Comparison of ENCODE assay signal across 9 cellular contexts in the genomic region with DNA sequence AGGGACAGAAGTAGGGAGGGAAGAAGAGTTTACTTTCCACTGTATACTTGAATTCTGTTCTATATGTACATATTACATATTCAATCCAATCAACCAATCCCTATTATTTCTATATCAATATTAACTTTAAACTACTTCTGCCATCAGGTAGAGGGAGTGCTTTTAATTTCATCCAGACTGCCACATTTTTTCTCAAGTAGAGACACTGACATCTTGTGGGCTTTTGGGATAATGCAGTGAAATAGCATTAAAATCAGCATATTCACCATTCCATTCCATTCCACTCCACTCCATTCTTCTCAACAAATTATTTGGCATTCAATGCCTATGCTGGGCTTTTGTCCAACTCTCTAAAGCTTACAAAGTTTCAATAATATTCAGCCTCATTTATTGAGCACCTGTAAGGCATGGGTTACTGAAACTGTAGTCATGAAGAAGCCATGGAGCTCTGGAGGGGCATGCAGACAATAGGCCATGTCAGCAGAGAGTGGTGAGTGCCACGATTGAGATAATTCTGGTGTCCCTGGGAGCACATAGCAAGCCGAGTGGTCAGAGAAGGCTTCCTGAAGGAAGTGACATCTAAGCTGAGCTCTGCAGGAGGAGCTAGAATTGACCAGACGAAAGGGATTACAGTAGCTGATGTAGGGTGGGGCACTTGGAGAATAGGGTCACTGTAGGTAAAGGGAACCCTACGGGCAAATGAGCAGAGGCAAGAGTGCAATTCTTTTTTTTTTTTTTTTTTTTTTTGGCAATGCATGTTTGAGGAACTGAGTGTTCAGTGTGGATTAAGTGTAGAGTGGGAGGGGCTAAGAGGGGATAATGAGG. TPM values are rescaled to one million over a fixed set of nuclear protein-coding genes. Genes with fewer than 3 reads are reported as not detected.
A peak's percentile ranks its signal among the peaks of the same experiment; 100 is the strongest.
DNase-seq lines count a peak whose midpoint lies in the region; ATAC-seq and TF ChIP-seq lines count a peak whose summit lies in the region.
"Had no signal": no experiment of that assay in that cellular context is flagged by ENCODE, and none has a peak within 500 bp of the region (broad histone marks: within the 10 kb centered on the region; RNA-seq: fewer than 3 reads in every experiment).

No MANE protein-coding gene starts in this region.

- no peak for TF ChIP-seq POLR2A in erythroblast (IDR thresholded peaks at IDR 0.05; ENCODE audit: low read length)

- CTCF ChIA-PET in activated CD4-positive, alpha-beta T cell treated with anti-CD3 and anti-CD28 coated beads for 36 hours (lab: Charles Lee): interaction anchor here (0.5 to 3.0 kb wide), 17 partner anchors 8 to 470 kb away, joined by 3 to 20 read pairs (median 3); a partner anchor contains a TSS
- CTCF ChIA-PET in activated naive CD4-positive, alpha-beta T cell treated with anti-CD3 and anti-CD28 coated beads, Interleukin-2, amount 10 ng/mL, durations not matched to agents 7 days and 5 days (lab: Charles Lee): interaction anchor here (0.6 to 3.6 kb wide), 18 partner anchors 9 to 647 kb away, joined by 3 to 17 read pairs (median 3); a partner anchor contains a TSS

- H3K9me3 Mint-ChIP-seq in activated CD4-positive, alpha-beta T cell treated with anti-CD3 and anti-CD28 coated beads for 36 hours (ENCODE audit: low read depth): no peaks in the 10 kb centered on the region
- H3K9me3 Mint-ChIP-seq in neural crest cell: peaks cover 10% of the 10 kb centered on the region
- H3K9me3 Mint-ChIP-seq in activated naive CD4-positive, alpha-beta T cell treated with anti-CD3 and anti-CD28 coated beads, Interleukin-2, amount 10 ng/mL, durations not matched to agents 7 days and 5 days: no peaks in the 10 kb centered on the region
- H3K9me3 Mint-ChIP-seq: CD8-positive, alpha-beta memory T cell had no signal

- no peaks in the 10 kb centered on the region for H3K36me3 Mint-ChIP-seq in activated CD4-positive, alpha-beta T cell treated with anti-CD3 and anti-CD28 coated beads for 36 hours (ENCODE audit: low read depth)
- H3K36me3 Mint-ChIP-seq in neural crest cell (ENCODE audit: low read depth): no peaks in the 10 kb centered on the region
- H3K36me3 Mint-ChIP-seq in activated naive CD4-positive, alpha-beta T cell treated with anti-CD3 and anti-CD28 coated beads, Interleukin-2, amount 10 ng/mL, durations not matched to agents 7 days and 5 days: no peaks in the 10 kb centered on the region
- H3K36me3 Mint-ChIP-seq: CD8-positive, alpha-beta memory T cell had no signal

- intact Hi-C loops in activated CD4-positive, alpha-beta T cell treated with anti-CD3 and anti-CD28 coated beads for 36 hours (cut with DNase I, micrococcal nuclease): no loop called here

- ATAC-seq in activated CD4-positive, alpha-beta T cell treated with anti-CD3 and anti-CD28 coated beads for 36 hours: peak; percentile 61
- ATAC-seq in HG03196 (IDR thresholded peaks at IDR 0.05; ENCODE audit: unreplicated experiment): no peak

- H3K4me1 Mint-ChIP-seq in activated CD4-positive, alpha-beta T cell treated with anti-CD3 and anti-CD28 coated beads for 36 hours: no peaks in the 10 kb centered on the region
- H3K4me1 Mint-ChIP-seq in neural crest cell: no peaks in the 10 kb centered on the region
- peaks cover under 1% of the 10 kb centered on the region for H3K4me1 Mint-ChIP-seq in activated naive CD4-positive, alpha-beta T cell treated with anti-CD3 and anti-CD28 coated beads, Interleukin-2, amount 10 ng/mL, durations not matched to agents 7 days and 5 days
- H3K4me1 Mint-ChIP-seq: CD8-positive, alpha-beta memory T cell had no signal

- H3K4me3 Mint-ChIP-seq in activated CD4-positive, alpha-beta T cell treated with anti-CD3 and anti-CD28 coated beads for 36 hours: no peak overlapping the region
- no peak overlapping the region for H3K4me3 Mint-ChIP-seq in neural crest cell
- H3K4me3 Mint-ChIP-seq in activated naive CD4-positive, alpha-beta T cell treated with anti-CD3 and anti-CD28 coated beads, Interleukin-2, amount 10 ng/mL, durations not matched to agents 7 days and 5 days: no peak overlapping the region
- H3K4me3 Mint-ChIP-seq: CD8-positive, alpha-beta memory T cell had no signal

- no peak for DNase-seq in activated CD4-positive, alpha-beta T cell treated with anti-CD3 and anti-CD28 coated beads for 36 hours
- no peak for DNase-seq in activated CD4-positive, alpha-beta T cell treated with anti-CD3 and anti-CD28 coated beads, Interleukin-2, amount 50 U/mL, for 1 hour
- peak; percentile 83 for DNase-seq in MV-4-11 (lab: John Stamatoyannopoulos, UW)
- peak; percentile 89 for DNase-seq in SK-MEL-5 (ENCODE audit: low read depth, low spot score)
- DNase-seq in erythroblast (lab: John Stamatoyannopoulos, UW): peak; percentile 77 to 80
- peak; percentile 16 for DNase-seq in neural crest cell (ENCODE audit: low read depth, low spot score)
- no peak for DNase-seq in activated naive CD4-positive, alpha-beta T cell treated with anti-CD3 and anti-CD28 coated beads, Interleukin-2, amount 10 ng/mL, durations not matched to agents 7 days and 5 days

- POLR2A ChIA-PET in activated CD4-positive, alpha-beta T cell treated with anti-CD3 and anti-CD28 coated beads for 36 hours (lab: Charles Lee): interaction anchor here (0.7 kb wide), 1 partner anchor 69 kb away, joined by 4 read pairs; no protein-coding TSS in a partner anchor

- in situ Hi-C loops in SK-MEL-5 (cut with HindIII; ENCODE audit: low pct_unique_long_range_greater_than_20kb, low sequenced_read_pairs): loop anchor here (10.0 kb wide), 1 partner anchor 208 kb away; no protein-coding TSS in a partner anchor

- TF ChIP-seq CTCF in neural crest cell (conservative IDR thresholded peaks at IDR 0.05): peak; percentile 82

- peaks cover 14% of the 10 kb centered on the region for H3K27me3 Mint-ChIP-seq in activated CD4-positive, alpha-beta T cell treated with anti-CD3 and anti-CD28 coated beads for 36 hours
- H3K27me3 Mint-ChIP-seq in neural crest cell (ENCODE audit: low read depth): peaks cover 6% of the 10 kb centered on the region
- H3K27me3 Mint-ChIP-seq in activated naive CD4-positive, alpha-beta T cell treated with anti-CD3 and anti-CD28 coated beads, Interleukin-2, amount 10 ng/mL, durations not matched to agents 7 days and 5 days: peaks cover 23% of the 10 kb centered on the region

- no peak overlapping the region for H3K27ac Mint-ChIP-seq in activated CD4-positive, alpha-beta T cell treated with anti-CD3 and anti-CD28 coated beads for 36 hours
- H3K27ac Mint-ChIP-seq in neural crest cell (ENCODE audit: unreplicated experiment): no peak overlapping the region
- H3K27ac Mint-ChIP-seq in activated naive CD4-positive, alpha-beta T cell treated with anti-CD3 and anti-CD28 coated beads, Interleukin-2, amount 10 ng/mL, durations not matched to agents 7 days and 5 days: no peak overlapping the region
- H3K27ac Mint-ChIP-seq: CD8-positive, alpha-beta memory T cell had no signal

RNA-seq across cellular contexts. Expression of a gene that starts 12.8 kb away (rescaled TPM):
- total RNA-seq in activated CD4-positive, alpha-beta T cell treated with anti-CD3 and anti-CD28 coated beads for 36 hours: 10 to 100 TPM; 35.8 to 40.2 TPM
- total RNA-seq in SK-MEL-5 (2014; rRNA removed; shearing (Covaris generic)): 66.8 and 68.4 TPM in 2 replicates
- 37.3 and 40.8 TPM in 2 replicates for polyA plus RNA-seq in SK-MEL-5 (2015; cell fraction: cytosol; rRNA removed)
- 19.3 and 19.9 TPM in 2 replicates for polyA plus RNA-seq in SK-MEL-5 (2015; cell fraction: nucleus; rRNA removed)
- total RNA-seq in neural crest cell: 32.1 and 33.5 TPM in 2 replicates

Comparison
In these comparisons a context has a peak if more than half of its experiments do, and no peak if none do; other contexts are left out.
1. DNase-seq: peak in MV-4-11 (single experiment), SK-MEL-5 (single experiment), erythroblast (2 of 2) and neural crest cell (single experiment); none in activated CD4-positive, alpha-beta T cell treated with anti-CD3 and anti-CD28 coated beads for 36 hours (single experiment), activated CD4-positive, alpha-beta T cell treated with anti-CD3 and anti-CD28 coated beads, Interleukin-2, amount 50 U/mL, for 1 hour (single experiment) and activated naive CD4-positive, alpha-beta T cell treated with anti-CD3 and anti-CD28 coated beads, Interleukin-2, amount 10 ng/mL, durations not matched to agents 7 days and 5 days (single experiment).